14 cellular contexts compared by ENCODE assay signal in the genomic region with DNA sequence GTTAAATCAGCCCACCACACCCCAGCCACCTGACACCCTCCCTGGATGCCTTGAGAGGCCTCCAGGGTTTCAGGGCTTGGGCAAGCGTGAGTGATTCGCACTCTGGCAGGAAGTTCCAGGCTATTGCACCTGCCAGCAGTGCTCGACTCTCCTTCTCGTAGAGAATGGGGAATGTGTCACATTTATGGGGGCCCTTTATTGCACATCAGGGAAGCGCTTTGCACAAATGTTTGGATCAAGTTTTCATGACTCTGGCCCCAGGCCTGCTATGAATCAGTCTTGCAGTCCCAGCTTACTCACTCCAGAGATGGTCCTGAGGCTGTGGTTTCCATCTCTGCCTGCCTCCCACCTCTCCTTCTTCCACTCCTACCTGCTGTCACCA.
DNase-seq lines count a peak whose midpoint lies in the region; ATAC-seq and TF ChIP-seq lines count a peak whose summit lies in the region.
"Had no signal": no experiment of that assay in that cellular context is flagged by ENCODE, and none has a peak within 500 bp of the region (broad histone marks: within the 10 kb centered on the region; RNA-seq: fewer than 3 reads in every experiment).

No MANE protein-coding gene starts in this region.

- H3K36me3 ChIP-seq in PC-3 (ENCODE audit: low read depth, low read length) (no peaks in the 10 kb centered on the region), sigmoid colon (no peaks in the 10 kb centered on the region)
- H3K36me3 ChIP-seq: colonic mucosa, heart right ventricle had no signal

- peak overlapping the region; percentile 76 for H3K9ac ChIP-seq in PC-3 (ENCODE audit: low read length)

- H3K4me3 ChIP-seq in PC-3 (ENCODE audit: low read length) = peak overlapping the region; percentile 46; the same call in 1 of the 2 replicates
- no peak overlapping the region for H3K4me3 ChIP-seq in sigmoid colon
- H3K4me3 ChIP-seq: colonic mucosa, heart right ventricle had no signal

- peaks cover 9% of the 10 kb centered on the region for H3F3A ChIP-seq in PC-3 (ENCODE audit: low read length, unreplicated experiment)

- H3K4me2 ChIP-seq in PC-3 (ENCODE audit: low read length) = peak overlapping the region; percentile 80

- BruUV-seq in PC-3 (replicated peaks; lab: Mats Ljungman, UMichigan) = no TSS peak

- WGBS in sigmoid colon, 2 donors = 26 to 52% methylated on average over 5 of the region's 5 CpGs

- H3K9me3 ChIP-seq in PC-3 (ENCODE audit: low read length) (no peaks in the 10 kb centered on the region), sigmoid colon (no peaks in the 10 kb centered on the region)
- H3K9me3 ChIP-seq: colonic mucosa had no signal

- ATAC-seq in PC-3 (peak; percentile 80), GM18505 (IDR thresholded peaks at IDR 0.05; ENCODE audit: unreplicated experiment) (no peak), HG03439 (IDR thresholded peaks at IDR 0.05; ENCODE audit: unreplicated experiment) (no peak)

- TF ChIP-seq EP300 in sigmoid colon (IDR thresholded peaks at IDR 0.05) = no peak

- peaks cover 26% of the 10 kb centered on the region for H3K4me1 ChIP-seq in PC-3 (ENCODE audit: insufficient read depth, low read length)
- H3K4me1 ChIP-seq in sigmoid colon = no peaks in the 10 kb centered on the region
- H3K4me1 ChIP-seq: colonic mucosa, heart right ventricle had no signal

- POLR2A ChIA-PET in PC-3 (lab: Charles Lee; ENCODE audit: unreplicated experiment) = no interaction called here

- intact Hi-C loops in PC-3 (cut with micrococcal nuclease) = loop anchor here (1.0 to 2.0 kb wide), 3 partner anchors 49 to 406 kb away; no protein-coding TSS in a partner anchor
- intact Hi-C loops in sigmoid colon (cut with DNase I) = no loop called here

- H3K27ac ChIP-seq in PC-3 (ENCODE audit: low read length) (peak overlapping the region; percentile 96), sigmoid colon (peak overlapping the region in 1 of 4 donors; percentile 45)
- H3K27ac ChIP-seq: colonic mucosa, heart right ventricle had no signal

- no peak for TF ChIP-seq POLR2A in sigmoid colon (IDR thresholded peaks at IDR 0.05)
- TF ChIP-seq POLR2A in GM18505 (IDR thresholded peaks at IDR 0.05; ENCODE audit: borderline replicate concordance, extremely low read depth, insufficient read depth, insufficient read length) = no peak

- H3K27me3 ChIP-seq in PC-3 (ENCODE audit: low read length) = no peaks in the 10 kb centered on the region
- H3K27me3 ChIP-seq in sigmoid colon = no peaks in the 10 kb centered on the region
- H3K27me3 ChIP-seq: colonic mucosa, heart right ventricle had no signal

- TF ChIP-seq CTCF in PC-3 (conservative IDR thresholded peaks at IDR 0.05; ENCODE audit: low read depth, low read length) (no peak), sigmoid colon (IDR thresholded peaks at IDR 0.05) (no peak)

- no peak overlapping the region for H2AFZ ChIP-seq in PC-3 (ENCODE audit: low read length)

- H4K20me1 ChIP-seq in PC-3 (ENCODE audit: low read length) = no peaks in the 10 kb centered on the region

- no peaks in the 10 kb centered on the region for H3K79me2 ChIP-seq in PC-3 (ENCODE audit: low read length)

- DNase-seq in EH (ENCODE audit: low read depth) = peak; percentile 87
- DNase-seq in PC-3 = peak; percentile 97
- DNase-seq in fibroblast of gingiva (ENCODE audit: low read depth) = peak; percentile 50
- peak; percentile 88 for DNase-seq in sigmoid colon
- DNase-seq in SKM-1 treated with dmso at 0.1 percent for 144 hours (lab: John Stamatoyannopoulos, UW; ENCODE audit: unreplicated experiment) = no peak
- DNase-seq in DMS114 treated with DMSO at 0.1 percent for 48 hours (lab: John Stamatoyannopoulos, UW; ENCODE audit: unreplicated experiment) = no peak
- DNase-seq: activated CD4-positive, alpha-beta T cell treated with anti-CD3 and anti-CD28 coated beads for 4 hours; activated effector memory CD4-positive, alpha-beta T cell treated with anti-CD3 and anti-CD28 coated beads, Interleukin-2, amount 50 U/mL, for 16 hours; colonic mucosa; DMS79 treated with DMSO at 0.1 percent for 48 hours; heart right ventricle; KG1 had no signal

- CTCF ChIA-PET in PC-3 (lab: Charles Lee) = no interaction called here

- no peaks in the 10 kb centered on the region for H3K9me2 ChIP-seq in PC-3 (replicated peaks; ENCODE audit: low read length)

Comparison
In these comparisons a context has a peak if more than half of its experiments do, and no peak if none do; other contexts are left out.
1. DNase-seq: peak in EH (single experiment), PC-3 (single experiment), fibroblast of gingiva (single experiment) and sigmoid colon (single experiment); none in SKM-1 treated with dmso at 0.1 percent for 144 hours (single experiment) and DMS114 treated with DMSO at 0.1 percent for 48 hours (single experiment).